8 cellular contexts compared by ENCODE assay signal in the genomic region with DNA sequence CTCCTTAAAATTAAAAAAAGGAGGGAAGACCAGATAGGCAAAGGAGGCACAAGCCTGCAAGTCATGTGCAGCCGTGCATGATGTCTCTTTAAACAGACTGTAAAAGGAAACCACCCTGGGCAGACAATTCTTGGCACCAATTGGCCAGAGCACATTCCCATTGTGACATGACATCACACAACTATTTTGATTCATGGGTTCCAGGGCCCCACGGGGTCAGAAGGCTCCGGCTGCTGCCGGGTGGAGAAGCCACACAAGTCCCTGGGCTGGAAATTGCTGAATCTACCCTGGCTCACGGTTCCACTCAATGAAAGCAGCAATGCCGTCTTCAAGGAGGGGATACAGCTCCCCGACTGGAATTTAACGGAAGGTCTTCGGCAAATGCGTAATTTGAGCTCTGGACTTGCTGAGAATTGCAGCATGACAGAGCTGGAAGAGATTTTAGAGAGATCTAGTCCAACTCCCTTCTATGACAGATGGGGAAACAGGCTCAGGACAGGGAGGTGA.
DNase-seq lines count a peak whose midpoint lies in the region; ATAC-seq lines count a peak whose summit lies in the region.

No MANE protein-coding gene starts in this region.

- H2BK120ac ChIP-seq in mesenchymal stem cell (ENCODE audit: low read depth, low read length): no peak overlapping the region

- H3K18ac ChIP-seq in mesenchymal stem cell (ENCODE audit: low read depth in 1 of 2, low read length in 2 of 2): peak overlapping the region; percentile 32 to 37

- no peak overlapping the region for H2BK5ac ChIP-seq in mesenchymal stem cell (ENCODE audit: low read depth, low read length, poor library complexity, severe bottlenecking)

- H3K9me3 ChIP-seq in mesenchymal stem cell (ENCODE audit: control insufficient read depth, low read length): no peaks in the 10 kb centered on the region

- no peak overlapping the region for H4K91ac ChIP-seq in mesenchymal stem cell (ENCODE audit: low read length)

- H2BK15ac ChIP-seq in mesenchymal stem cell (ENCODE audit: low read depth, poor library complexity, severe bottlenecking): no peak overlapping the region

- peak; percentile 95 for DNase-seq in GM03348 (ENCODE audit: low spot score)
- DNase-seq in NCI-H446 treated with DMSO at 0.1 percent for 48 hours (lab: John Stamatoyannopoulos, UW): peak; percentile 80
- DNase-seq in dedifferentiated amniotic fluid mesenchymal stem cell (ENCODE audit: extremely low spot score): peak; percentile 96
- DNase-seq in mesenchymal stem cell: peak; percentile 99
- no peak for DNase-seq in NOMO-1 treated with DMSO at 0.1 percent for 48 hours (lab: John Stamatoyannopoulos, UW; ENCODE audit: unreplicated experiment)

- H3K4me2 ChIP-seq in mesenchymal stem cell (ENCODE audit: low read length, poor library complexity, severe bottlenecking): peak overlapping the region; percentile 43

- peak overlapping the region in 1 of 2 experiments; percentile 92 for H2BK12ac ChIP-seq in mesenchymal stem cell (ENCODE audit: low read length in 2 of 2)

- H3K14ac ChIP-seq in mesenchymal stem cell (ENCODE audit: low read length in 2 of 2): no peak overlapping the region

- H2AFZ ChIP-seq in mesenchymal stem cell (ENCODE audit: low read depth, low read length): no peak overlapping the region

- ATAC-seq in HG03520 (IDR thresholded peaks at IDR 0.05; ENCODE audit: unreplicated experiment) (no peak), GM21723 (IDR thresholded peaks at IDR 0.05; ENCODE audit: unreplicated experiment) (no peak), HG02938 (IDR thresholded peaks at IDR 0.05; ENCODE audit: unreplicated experiment) (no peak)

- no peaks in the 10 kb centered on the region for H3K79me1 ChIP-seq in mesenchymal stem cell (replicated peaks; ENCODE audit: low read length, poor library complexity, severe bottlenecking)

- H3K4ac ChIP-seq in mesenchymal stem cell (ENCODE audit: low read depth in 1 of 2, low read length in 2 of 2): peak overlapping the region in 1 of 2 experiments; percentile 62

- no peak overlapping the region for H4K8ac ChIP-seq in mesenchymal stem cell (ENCODE audit: low read length)

- peaks cover 28% of the 10 kb centered on the region for H3K4me1 ChIP-seq in mesenchymal stem cell (ENCODE audit: control insufficient read depth, insufficient read depth, low read depth, low read length)

- H2AK5ac ChIP-seq in mesenchymal stem cell (ENCODE audit: low read length, severe bottlenecking): peak overlapping the region; percentile 70

- H3K27ac ChIP-seq in mesenchymal stem cell (ENCODE audit: low read length, poor library complexity, severe bottlenecking): peak overlapping the region; percentile 84

- peak overlapping the region; percentile 73 for H3K9ac ChIP-seq in mesenchymal stem cell (ENCODE audit: low read length)

- H3K23ac ChIP-seq in mesenchymal stem cell (ENCODE audit: low read length in 2 of 2): no peak overlapping the region

- H3K4me3 ChIP-seq in mesenchymal stem cell (ENCODE audit: insufficient read depth in 1 of 2, low read depth in 1 of 2, low read length in 2 of 2): peak overlapping the region in 1 of 2 experiments; percentile 72

- H3K27me3 ChIP-seq in mesenchymal stem cell (ENCODE audit: control insufficient read depth in 1 of 2, insufficient read depth in 1 of 2, low read length in 2 of 2): no peaks in the 10 kb centered on the region

- no peaks in the 10 kb centered on the region for H3K36me3 ChIP-seq in mesenchymal stem cell (ENCODE audit: control insufficient read depth in 1 of 2, insufficient read depth in 2 of 2, low read depth in 1 of 2, low read length in 2 of 2)

- WGBS in mesenchymal stem cell: under 1% methylated on average over 10 of the region's 10 CpGs
